Comparison of ENCODE assay signal across 8 cellular contexts in the genomic region with DNA sequence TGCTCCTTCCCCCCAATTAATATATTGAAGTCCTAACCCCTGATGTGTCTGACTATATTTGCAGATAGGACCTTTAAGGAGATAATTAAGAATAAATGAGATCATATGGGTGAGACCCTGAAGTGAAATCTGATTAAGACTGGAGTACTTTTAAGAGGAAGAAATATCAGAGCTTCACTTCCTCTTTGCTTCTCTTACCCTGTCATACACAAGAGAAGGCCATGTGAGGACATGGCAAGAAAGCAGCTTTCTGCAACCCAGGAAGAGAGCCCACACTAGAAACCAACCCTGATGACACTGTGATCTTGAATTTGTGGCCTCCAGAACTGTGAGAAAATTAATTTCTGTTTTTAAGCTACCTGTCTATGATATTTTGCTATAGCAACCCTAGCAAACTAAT. TPM values are rescaled to one million over a fixed set of nuclear protein-coding genes. Genes with fewer than 3 reads are reported as not detected.
A peak's percentile ranks its signal among the peaks of the same experiment; 100 is the strongest.
DNase-seq lines count a peak whose midpoint lies in the region; ATAC-seq and TF ChIP-seq lines count a peak whose summit lies in the region.

No MANE protein-coding gene starts in this region.

- peaks cover 21 to 40% (median 34%) of the 10 kb centered on the region in 4 donors for H3K4me1 ChIP-seq in esophagus muscularis mucosa

- TF ChIP-seq POLR2A in esophagus muscularis mucosa (IDR thresholded peaks at IDR 0.05; ENCODE audit: low read depth): no peak

- no peaks in the 10 kb centered on the region for H3K27me3 ChIP-seq in esophagus muscularis mucosa

- no peak overlapping the region for H3K4me3 ChIP-seq in esophagus muscularis mucosa

- no peaks in the 10 kb centered on the region for H3K9me3 ChIP-seq in esophagus muscularis mucosa

- no peak overlapping the region for H3K27ac ChIP-seq in esophagus muscularis mucosa (replicated peaks in 1 of 4)

- intact Hi-C loops in esophagus muscularis mucosa (cut with DNase I): no loop called here

- DNase-seq in Kasumi-1 (lab: John Stamatoyannopoulos, UW) (peak; percentile 97 to 99), germinal center (ENCODE audit: low spot score) (peak; percentile 38), NCI-H524 (lab: John Stamatoyannopoulos, UW) (no peak), esophagus muscularis mucosa (ENCODE audit: extremely low spot score) (no peak), SK-N-DZ (ENCODE audit: low spot score) (no peak), occipital lobe (lab: John Stamatoyannopoulos, UW) (no peak)

- TF ChIP-seq CTCF in esophagus muscularis mucosa (IDR thresholded peaks at IDR 0.05): no peak

- H3K36me3 ChIP-seq in esophagus muscularis mucosa: no peaks in the 10 kb centered on the region

- ATAC-seq in GM18511 (IDR thresholded peaks at IDR 0.05; ENCODE audit: unreplicated experiment) (peak; percentile 99), GM21723 (IDR thresholded peaks at IDR 0.05; ENCODE audit: unreplicated experiment) (peak; percentile 98)

- no peak for TF ChIP-seq EP300 in esophagus muscularis mucosa (IDR thresholded peaks at IDR 0.05)

RNA-seq across cellular contexts. Expression of a gene that starts 44.2 kb away (rescaled TPM):
- total RNA-seq in esophagus muscularis mucosa (10 to 100 TPM; 60.3 to 89.7 (median 79.8) TPM), occipital lobe (355 TPM)
- polyA plus RNA-seq in SK-N-DZ (2014; cell fraction: cytosol; rRNA removed): 21.8 and 25.7 TPM in 2 replicates
- polyA plus RNA-seq in SK-N-DZ (2014; cell fraction: nucleus; rRNA removed): 79.7 and 93.1 TPM in 2 replicates

Comparison
In these comparisons a context has a peak if more than half of its experiments do, and no peak if none do; other contexts are left out.
1. DNase-seq: peak in Kasumi-1 (2 of 2) and germinal center (single experiment); none in NCI-H524 (0 of 2), esophagus muscularis mucosa (single experiment), SK-N-DZ (single experiment) and occipital lobe (single experiment).